Comparison of ENCODE assay signal across 8 cellular contexts in genomic region chr7:106660862-106661720, GRCh38. TPM values are rescaled to one million over a fixed set of nuclear protein-coding genes. Genes with fewer than 3 reads are reported as not detected.
DNase-seq lines count a peak whose midpoint lies in the region; ATAC-seq and TF ChIP-seq lines count a peak whose summit lies in the region.

Gene CCDC71L, minus strand, starts transcription at chr7:106661158. Its CDS starts 262 bp downstream, at chr7:106660896.

- H3K27me3 Mint-ChIP-seq in activated B cell treated with CpG ODN at 0.5 μM for 24 hours, result no peaks in the 10 kb centered on the region

- H3K9me3 Mint-ChIP-seq in activated B cell treated with CpG ODN at 0.5 μM for 24 hours, result peaks cover 3% of the 10 kb centered on the region

- DNase-seq in ACHN (peak; percentile 99), NCI-H226 (peak; percentile 87), activated B cell treated with CpG ODN at 0.5 μM for 24 hours (peak; percentile 92), caudate nucleus (lab: John Stamatoyannopoulos, UW) (peak; percentile 1 to 93 (median 80)), islet precursor cell (peak; percentile 97)
- DNase-seq in stimulated activated CD4-positive, alpha-beta T cell treated with anti-CD3 and anti-CD28 coated beads, Interleukin-12 subunit alpha, Interleukin-12 subunit beta, amount 100 ng/mL, for 48 hours (ENCODE audit: low read depth in 2 of 3, low spot score in 1 of 3), result peak; percentile 87 to 96 (median 88)

- no peak for TF ChIP-seq CTCF in activated B cell treated with CpG ODN at 0.5 μM for 24 hours (IDR thresholded peaks at IDR 0.05)

- intact Hi-C loops in activated B cell treated with CpG ODN at 0.5 μM for 24 hours (cut with micrococcal nuclease), result loop anchor here (1.0 to 5.0 kb wide), 13 partner anchors 57 to 1082 kb away; no protein-coding TSS in a partner anchor

- POLR2A ChIA-PET in activated B cell treated with CpG ODN at 0.5 μM for 24 hours (lab: Charles Lee), result interaction anchor here (0.9 to 4.3 kb wide), 12 partner anchors 18 to 376 kb away, joined by 3 to 72 read pairs (median 5); partner anchors contain the start of gene NAMPT

- H3K27ac Mint-ChIP-seq in activated B cell treated with CpG ODN at 0.5 μM for 24 hours, result peak within 1 kb of the TSS; percentile 90

- CTCF ChIA-PET in activated B cell treated with CpG ODN at 0.5 μM for 24 hours (lab: Charles Lee), result interaction anchor here (0.5 to 9.4 kb wide), 16 partner anchors 9 to 507 kb away, joined by 3 to 245 read pairs (median 6); partner anchors contain the start of gene HBP1

- ATAC-seq in GM18907 (IDR thresholded peaks at IDR 0.05; ENCODE audit: unreplicated experiment) (peak; percentile 83), HG03159 (IDR thresholded peaks at IDR 0.05; ENCODE audit: unreplicated experiment) (peak; percentile 78), activated B cell treated with CpG ODN at 0.5 μM for 24 hours (ENCODE audit: low read depth) (peak; percentile 85)

- peak within 1 kb of the TSS; percentile 7 for H3K27ac ChIP-seq in caudate nucleus (ENCODE audit: low read depth, low read length)

- H3K36me3 Mint-ChIP-seq in activated B cell treated with CpG ODN at 0.5 μM for 24 hours (ENCODE audit: low read depth), result peaks cover 6% of the 10 kb centered on the region

- in situ Hi-C loops in ACHN (cut with HindIII; ENCODE audit: low pct_ligation_motif_present, low pct_unique_long_range_greater_than_20kb, low sequenced_read_pairs), result no loop called here

- peaks cover 32% of the 10 kb centered on the region for H3K4me1 Mint-ChIP-seq in activated B cell treated with CpG ODN at 0.5 μM for 24 hours

- peak within 1 kb of the TSS; percentile 94 for H3K4me3 Mint-ChIP-seq in activated B cell treated with CpG ODN at 0.5 μM for 24 hours

RNA-seq across cellular contexts. Expression of gene CCDC71L, which starts in this region (rescaled TPM):
- total RNA-seq in activated B cell treated with CpG ODN at 0.5 μM for 24 hours, result 33.1 and 34.3 TPM in 2 replicates

Comparison
In these comparisons a context has a peak if more than half of its experiments do, and no peak if none do; other contexts are left out.
1. Peak in every context shown above with its lines: DNase-seq, ATAC-seq and H3K27ac ChIP-seq.